ENCODE assay signal across 8 cellular contexts in genomic region chr3:172749201-172749965, GRCh38. TPM values are rescaled to one million over a fixed set of nuclear protein-coding genes. Genes with fewer than 3 reads are reported as not detected.
DNase-seq lines count a peak whose midpoint lies in the region; ATAC-seq, FAIRE-seq and TF ChIP-seq lines count a peak whose summit lies in the region.

No MANE protein-coding gene starts in this region.

- H3K9ac ChIP-seq in duodenal mucosa (ENCODE audit: low read depth in 1 of 2, low read length in 2 of 2): peak overlapping the region; percentile 55 to 63
- peak overlapping the region; percentile 79 for H3K9ac ChIP-seq in muscle layer of colon (ENCODE audit: low read length)

- H3K4me3 ChIP-seq in duodenal mucosa (ENCODE audit: low read depth in 1 of 2, low read length in 2 of 2): peak overlapping the region; percentile 75 to 95
- H3K4me3 ChIP-seq in muscle layer of colon (ENCODE audit: low read depth in 1 of 2, low read length in 2 of 2): peak overlapping the region in 1 of 2 donors; percentile 90

- ATAC-seq in HG03457 (IDR thresholded peaks at IDR 0.05; ENCODE audit: unreplicated experiment): no peak
- no peak for ATAC-seq in HG03135 (IDR thresholded peaks at IDR 0.05; ENCODE audit: unreplicated experiment)

- no peaks in the 10 kb centered on the region for H3K36me3 ChIP-seq in duodenal mucosa (ENCODE audit: control insufficient read depth in 1 of 2, insufficient read depth in 2 of 2, low read length in 2 of 2)
- H3K36me3 ChIP-seq in muscle layer of colon (ENCODE audit: insufficient read depth, low read length): no peaks in the 10 kb centered on the region

- H3K27ac ChIP-seq in duodenal mucosa (ENCODE audit: low read depth, low read length) (no peak overlapping the region), muscle layer of colon (ENCODE audit: low read depth, low read length) (peak overlapping the region; percentile 61)

- H3K9me3 ChIP-seq in duodenal mucosa (ENCODE audit: control insufficient read depth in 1 of 2, low read length in 2 of 2) (no peaks in the 10 kb centered on the region), muscle layer of colon (ENCODE audit: low read length) (no peaks in the 10 kb centered on the region)

- TF ChIP-seq POLR2A in GM12891 (IDR thresholded peaks at IDR 0.05; ENCODE audit: low read depth, low read length): no peak

- peak; percentile 46 for DNase-seq in NCI-H1092 treated with DMSO at 0.1 percent for 48 hours (lab: John Stamatoyannopoulos, UW)
- no peak for DNase-seq in NCI-H1092 (lab: John Stamatoyannopoulos, UW)
- DNase-seq in NCI-H69 (lab: John Stamatoyannopoulos, UW): peak; percentile 95
- DNase-seq in GM12891 (ENCODE audit: insufficient read length, low spot score): no peak

- H3K4me1 ChIP-seq in duodenal mucosa (ENCODE audit: control insufficient read depth in 1 of 2, insufficient read depth in 2 of 2, low read length in 2 of 2) (peaks cover 6 to 20% of the 10 kb centered on the region in 2 donors), muscle layer of colon (ENCODE audit: insufficient read depth, low read length) (peaks cover 10% of the 10 kb centered on the region)

- H3K27me3 ChIP-seq in duodenal mucosa (ENCODE audit: control insufficient read depth in 1 of 2, insufficient read depth in 2 of 2, low read length in 2 of 2): no peaks in the 10 kb centered on the region
- H3K27me3 ChIP-seq in muscle layer of colon (ENCODE audit: control insufficient read depth in 1 of 2, insufficient read depth in 2 of 2, low read length in 2 of 2): no peaks in the 10 kb centered on the region

- FAIRE-seq in GM12891 (lab: Jason Lieb, UNC): no peak

TF ChIP-seq in GM12891, 5 proteins besides CTCF, POLR2A, EP300 and RAD21:
- no peak for TF ChIP-seq SPI1 (IDR thresholded peaks at IDR 0.05; ENCODE audit: low read depth, low read length)
- TF ChIP-seq TAF1 (IDR thresholded peaks at IDR 0.05; ENCODE audit: low read depth, low read length): no peak
- TF ChIP-seq POLR2AphosphoS5 (IDR thresholded peaks at IDR 0.05; ENCODE audit: low read depth, low read length): no peak
- no peak for TF ChIP-seq POU2F2 (IDR thresholded peaks at IDR 0.05; ENCODE audit: low read depth, low read length)
- TF ChIP-seq PAX5 (IDR thresholded peaks at IDR 0.05; ENCODE audit: insufficient read depth, low read length, severe bottlenecking): no peak

RNA-seq across cellular contexts. Expression of gene ECT2, which starts 1.1 kb away (rescaled TPM):
- 9.2 TPM for polyA plus RNA-seq in GM12891 (2012; ENCODE audit: low read depth, missing spikeins)

RNA-seq across cellular contexts. Expression of gene NCEH1, which starts 38.5 kb away (rescaled TPM):
- polyA plus RNA-seq in GM12891 (2012; ENCODE audit: low read depth, missing spikeins): 1.8 TPM

Comparison
In these comparisons a context has a peak if more than half of its experiments do, and no peak if none do; other contexts are left out.
1. DNase-seq: peak in NCI-H1092 treated with DMSO at 0.1 percent for 48 hours (single experiment) and NCI-H69 (single experiment); none in NCI-H1092 (single experiment) and GM12891 (single experiment).